1 cellular context compared by ENCODE assay signal in genomic region chr10:378230-378929, GRCh38.
TF ChIP-seq lines count a peak whose summit lies in the region.

No MANE protein-coding gene starts in this region.

TF ChIP-seq in H1, 55 proteins besides CTCF, POLR2A, EP300 and RAD21 (continued from another document):
- TF ChIP-seq EZH2 (IDR thresholded peaks at IDR 0.05; ENCODE audit: low read depth, low read length, severe bottlenecking) (no peak), FOSL1 (IDR thresholded peaks at IDR 0.05; ENCODE audit: insufficient read depth, low read depth, low read length) (no peak), GTF2F1 (IDR thresholded peaks at IDR 0.05; ENCODE audit: borderline replicate concordance, low read depth, low read length) (no peak), SP4 (IDR thresholded peaks at IDR 0.05; ENCODE audit: low read length) (no peak), ASH2L (IDR thresholded peaks at IDR 0.05; ENCODE audit: low read length) (no peak), SAP30 (IDR thresholded peaks at IDR 0.05; ENCODE audit: insufficient read depth, insufficient replicate concordance, low read length) (no peak), RNF2 (IDR thresholded peaks at IDR 0.05; ENCODE audit: borderline replicate concordance, low read depth, low read length, missing control alignments, poor library complexity, severe bottlenecking) (no peak), SIRT6 (IDR thresholded peaks at IDR 0.05; ENCODE audit: low read length) (no peak)
